Comparison of ENCODE assay signal across 8 cellular contexts in the genomic region with DNA sequence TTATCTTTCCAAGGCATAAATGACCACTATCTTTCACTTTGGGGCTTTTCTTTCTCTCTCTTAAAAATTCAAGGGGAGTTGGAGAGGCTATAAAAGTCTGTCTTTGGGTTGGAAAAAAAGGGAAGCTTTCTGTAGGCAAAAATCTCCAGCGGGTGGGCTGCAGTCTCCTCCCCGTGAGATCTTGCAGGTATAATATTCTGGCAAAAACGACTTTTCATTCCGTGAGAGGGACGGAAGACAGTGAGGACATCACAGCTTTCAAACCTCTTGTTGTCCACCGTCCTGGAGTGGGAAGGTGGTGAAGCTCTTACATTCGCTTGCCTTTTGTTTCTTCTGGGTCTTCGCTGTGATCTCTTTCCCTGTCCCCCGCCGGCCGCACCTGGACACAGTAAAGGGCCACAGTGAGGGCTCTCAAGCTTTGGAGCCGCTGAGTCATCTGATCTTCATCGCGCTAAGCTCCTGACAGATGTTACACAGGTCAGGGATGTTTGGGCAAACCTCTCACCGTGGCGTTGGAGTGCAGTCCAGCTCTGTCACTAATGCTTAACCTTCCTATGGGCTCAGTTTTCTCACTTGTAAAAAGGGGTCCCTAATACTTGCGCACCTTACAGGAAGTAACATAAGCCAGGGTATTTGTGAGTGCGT.
DNase-seq lines count a peak whose midpoint lies in the region; ATAC-seq and TF ChIP-seq lines count a peak whose summit lies in the region.

No MANE protein-coding gene starts in this region.

- H3K4me3 Mint-ChIP-seq in brain: peak overlapping the region in 3 of 5 experiments; percentile 29 to 70 (median 37)

- H3K27ac ChIP-seq in lower lobe of right lung (peak overlapping the region; percentile 77), uterus (peak overlapping the region; percentile 73 to 82)

- ATAC-seq in Right ventricle myocardium superior (ENCODE audit: poor library complexity) (peak; percentile 8), lower lobe of right lung (peak; percentile 40 to 55), HG03354 (IDR thresholded peaks at IDR 0.05; ENCODE audit: poor library complexity, severe bottlenecking, unreplicated experiment) (no peak)

- H3K4me1 ChIP-seq in lower lobe of right lung (peaks cover 6% of the 10 kb centered on the region), uterus (no peaks in the 10 kb centered on the region)

- H3K27me3 ChIP-seq in lower lobe of right lung (ENCODE audit: low read depth) (no peaks in the 10 kb centered on the region), uterus (no peaks in the 10 kb centered on the region)

- H3K27me3 Mint-ChIP-seq in brain: peaks cover 10% of the 10 kb centered on the region

- DNase-seq in Right ventricle myocardium superior (no peak), cardiac septum (ENCODE audit: low spot score) (no peak), lower lobe of right lung (no peak), uterus (peak; percentile 15 to 40), GDM1 (lab: John Stamatoyannopoulos, UW) (no peak), GM03348 (ENCODE audit: low spot score) (no peak)

- H3K4me3 ChIP-seq in lower lobe of right lung: peak overlapping the region; percentile 65
- H3K4me3 ChIP-seq in uterus: peak overlapping the region; percentile 40 to 48

- no peak for TF ChIP-seq POLR2A in uterus (IDR thresholded peaks at IDR 0.05)

- intact Hi-C loops in Right ventricle myocardium superior (cut with DNase I) (no loop called here), cardiac septum (cut with DNase I) (no loop called here), lower lobe of right lung (cut with DNase I) (no loop called here), uterus (cut with DNase I; ENCODE audit: low total_unique reads) (no loop called here)

- H3K36me3 ChIP-seq in lower lobe of right lung: no peaks in the 10 kb centered on the region
- H3K36me3 ChIP-seq in uterus: no peaks in the 10 kb centered on the region

- H3K36me3 Mint-ChIP-seq in brain: no peaks in the 10 kb centered on the region

- H3K27ac Mint-ChIP-seq in brain: peak overlapping the region in 1 of 5 experiments; percentile 28

- peaks cover 22% of the 10 kb centered on the region for H3K4me1 Mint-ChIP-seq in brain

- TF ChIP-seq CTCF in brain (conservative IDR thresholded peaks at IDR 0.05) (no peak), lower lobe of right lung (IDR thresholded peaks at IDR 0.05) (no peak), uterus (IDR thresholded peaks at IDR 0.05) (no peak)

- H3K9me3 ChIP-seq in lower lobe of right lung (no peaks in the 10 kb centered on the region), uterus (no peaks in the 10 kb centered on the region)

- H3K9me3 Mint-ChIP-seq in brain: peaks cover 0 to 6% (median 0%) of the 10 kb centered on the region in 5 experiments

Comparison
In these comparisons a context has a peak if more than half of its experiments do, and no peak if none do; other contexts are left out.
1. DNase-seq: peak in uterus (2 of 2); none in Right ventricle myocardium superior (single experiment), cardiac septum (single experiment), lower lobe of right lung (single experiment), GDM1 (single experiment) and GM03348 (single experiment).